8 cellular contexts compared by ENCODE assay signal in genomic region chr3:140941434-140942220, GRCh38. TPM values are rescaled to one million over a fixed set of nuclear protein-coding genes. Genes with fewer than 3 reads are reported as not detected.
A peak's percentile ranks its signal among the peaks of the same experiment; 100 is the strongest.
DNase-seq lines count a peak whose midpoint lies in the region; ATAC-seq, FAIRE-seq and TF ChIP-seq lines count a peak whose summit lies in the region.

A gene with protein sequence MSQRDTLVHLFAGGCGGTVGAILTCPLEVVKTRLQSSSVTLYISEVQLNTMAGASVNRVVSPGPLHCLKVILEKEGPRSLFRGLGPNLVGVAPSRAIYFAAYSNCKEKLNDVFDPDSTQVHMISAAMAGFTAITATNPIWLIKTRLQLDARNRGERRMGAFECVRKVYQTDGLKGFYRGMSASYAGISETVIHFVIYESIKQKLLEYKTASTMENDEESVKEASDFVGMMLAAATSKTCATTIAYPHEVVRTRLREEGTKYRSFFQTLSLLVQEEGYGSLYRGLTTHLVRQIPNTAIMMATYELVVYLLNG (plus strand): TSS chr3:140941836. CDS start chr3:140942055, 219 bp downstream.

- H3K27ac ChIP-seq in adipose tissue (ENCODE audit: low read depth, low read length) (peak within 1 kb of the TSS; percentile 56), heart left ventricle (peak within 1 kb of the TSS; percentile 91 to 98 (median 96))

- POLR2A ChIA-PET in T-cell (lab: Charles Lee): interaction anchor here (0.7 to 0.8 kb wide), 2 partner anchors 12 kb away, joined by 3 to 4 read pairs; no protein-coding TSS in a partner anchor

- H3K36me3 ChIP-seq in heart left ventricle: no peaks in the 10 kb centered on the region

- H3K4me1 Mint-ChIP-seq in T-cell: peaks cover 43 to 54% (median 47%) of the 10 kb centered on the region in 3 donors
- peaks cover 15% of the 10 kb centered on the region for H3K4me1 Mint-ChIP-seq in type B pancreatic cell (ENCODE audit: unreplicated experiment)

- H3K27ac Mint-ChIP-seq in T-cell (peak within 1 kb of the TSS; percentile 95 to 99), type B pancreatic cell (peak within 1 kb of the TSS; percentile 99)

- ATAC-seq in HG02840 (IDR thresholded peaks at IDR 0.05; ENCODE audit: low FRiP score, unreplicated experiment): peak; percentile 98
- peak; percentile 96 to 99 (median 98) for ATAC-seq in T-cell (replicated peaks in 1 of 4)
- ATAC-seq in heart left ventricle: peak; percentile 98 to 100 (median 99)

- TF ChIP-seq POLR2A in GM12891 (IDR thresholded peaks at IDR 0.05; ENCODE audit: low read depth, low read length) (peak; percentile 67; the same call in 1 of the 2 replicates), heart left ventricle (IDR thresholded peaks at IDR 0.05) (peak in 1 of 2 donors; percentile 97)

- TF ChIP-seq CTCF in heart left ventricle (IDR thresholded peaks at IDR 0.05): peak in 2 of 12 donors; percentile 20 to 22
- no peak for TF ChIP-seq CTCF in type B pancreatic cell (conservative IDR thresholded peaks at IDR 0.05)

- H3K4me3 ChIP-seq in heart left ventricle: peak within 1 kb of the TSS; percentile 54 to 98 (median 86)

- WGBS in adipose tissue, 3 donors: 0 to 1% (median 0%) methylated on average over 51 to 72 of the region's 72 CpGs
- WGBS in heart left ventricle, 4 donors: 0 to 1% (median 1%) methylated on average over 55 to 72 of the region's 72 CpGs

- H3K9me3 ChIP-seq in heart left ventricle: peaks cover 0 to 6% (median 0%) of the 10 kb centered on the region in 12 donors

- peak; percentile 100 for FAIRE-seq in GM12891 (lab: Jason Lieb, UNC)

- H3K9me3 Mint-ChIP-seq in T-cell (no peaks in the 10 kb centered on the region), type B pancreatic cell (peaks cover 9% of the 10 kb centered on the region)

- intact Hi-C loops in heart left ventricle (cut with DNase I): loop anchor here in 3 of 10 donors (2.0 kb wide), 2 partner anchors 15 to 17 kb away; no protein-coding TSS in a partner anchor

- H3K36me3 Mint-ChIP-seq in T-cell (no peaks in the 10 kb centered on the region), type B pancreatic cell (peaks cover 7% of the 10 kb centered on the region)

- DNase-seq in GM12891 (ENCODE audit: insufficient read length, low spot score) (peak; percentile 71), NCI-H1436 treated with DMSO at 0.1 percent for 48 hours (lab: John Stamatoyannopoulos, UW) (peak; percentile 99), T-cell (peak; percentile 87 to 99 (median 96)), heart left ventricle (peak; percentile 97 to 99 (median 98)), pons (ENCODE audit: low spot score) (peak; percentile 98), type B pancreatic cell (ENCODE audit: extremely low spot score, unreplicated experiment) (peak; percentile 96)

- CTCF ChIA-PET in T-cell (lab: Charles Lee): no interaction called here

- no peaks in the 10 kb centered on the region for H3K27me3 Mint-ChIP-seq in T-cell
- no peaks in the 10 kb centered on the region for H3K27me3 Mint-ChIP-seq in type B pancreatic cell

- peak within 1 kb of the TSS; percentile 90 to 96 (median 95) for H3K4me3 Mint-ChIP-seq in T-cell
- peak within 1 kb of the TSS; percentile 93 for H3K4me3 Mint-ChIP-seq in type B pancreatic cell

- peaks cover 3 to 38% (median 34%) of the 10 kb centered on the region in 12 donors for H3K4me1 ChIP-seq in heart left ventricle

- H3K27me3 ChIP-seq in heart left ventricle: no peaks in the 10 kb centered on the region

TF ChIP-seq in GM12891, 5 proteins besides CTCF, POLR2A, EP300 and RAD21:
- TF ChIP-seq PAX5 (IDR thresholded peaks at IDR 0.05; ENCODE audit: insufficient read depth, low read length, severe bottlenecking) (peak; percentile 77), POLR2AphosphoS5 (IDR thresholded peaks at IDR 0.05; ENCODE audit: low read depth, low read length) (peak; percentile 75), TAF1 (IDR thresholded peaks at IDR 0.05; ENCODE audit: low read depth, low read length) (0 out of 2 replicates have a peak, but pooled peaks have one; percentile 70), SPI1 (IDR thresholded peaks at IDR 0.05; ENCODE audit: low read depth, low read length) (no peak), POU2F2 (IDR thresholded peaks at IDR 0.05; ENCODE audit: low read depth, low read length) (peak; percentile 62)

RNA-seq across cellular contexts. Expression of the gene that starts here (rescaled TPM):
- 48.5 TPM for polyA plus RNA-seq in GM12891 (2012; ENCODE audit: low read depth, missing spikeins)
- total RNA-seq in T-cell (100 to 1,000 TPM in 2 of 5 donors, 10 to 100 TPM in 3; 44.4 to 112 (median 58.6) TPM), heart left ventricle (10 to 100 TPM; 48.1 to 78.0 (median 63.0) TPM), type B pancreatic cell (ENCODE audit: low replicate concordance) (84.4 and 98.4 TPM in 2 replicates)
- polyA plus RNA-seq in adipose tissue (10 to 100 TPM; 18.8 to 33.5 (median 20.9) TPM), heart left ventricle (10 to 100 TPM; 36.0 to 40.7 TPM)

Comparison
In these comparisons a context has a peak if more than half of its experiments do, and no peak if none do; other contexts are left out.
1. Peak in every context shown above with its lines: DNase-seq, ATAC-seq, H3K4me3 ChIP-seq and H3K27ac ChIP-seq.